Comparison of ENCODE assay signal across 22 cellular contexts in genomic region chr14:35822501-35822900, GRCh38.
"Had no signal": no experiment of that assay in that cellular context is flagged by ENCODE, and none has a peak within 500 bp of the region (broad histone marks: within the 10 kb centered on the region; RNA-seq: fewer than 3 reads in every experiment).

No MANE protein-coding gene starts in this region.

- H3K27me3 Mint-ChIP-seq: activated CD8-positive, alpha-beta memory T cell treated with anti-CD3 and anti-CD28 coated beads, Interleukin-2, amount 10 ng/mL, durations not matched to agents 7 days and 5 days had no signal

- H3K4me1 ChIP-seq: prostate gland had no signal

- ATAC-seq: activated CD8-positive, alpha-beta memory T cell treated with anti-CD3 and anti-CD28 coated beads, Interleukin-2, amount 10 ng/mL, durations not matched to agents 7 days and 5 days; activated CD8-positive, alpha-beta T cell treated with anti-CD3 and anti-CD28 coated beads, Interleukin-2, amount 10 ng/mL, durations not matched to agents 7 days and 5 days; activated naive CD4-positive, alpha-beta T cell treated with anti-CD3 and anti-CD28 coated beads, Interleukin-2, amount 50 U/mL, for 72 hours; activated T-cell treated with anti-CD3 and anti-CD28 coated beads, Interleukin-2, amount 50 U/mL, for 72 hours; gastrocnemius medialis; stimulated activated naive B cell treated with anti-CD40 and anti-IgM and Interleukin-4, amounts not matched to agents 10 μg/mL and 1 μg/mL and 100 μg/mL, for 72 hours had no signal

- DNase-seq: activated CD4-positive, CD25-positive, alpha-beta regulatory T cell treated with anti-CD3 and anti-CD28 coated beads, Interleukin-2, amount 50 U/mL, for 72 hours; activated CD8-positive, alpha-beta memory T cell treated with anti-CD3 and anti-CD28 coated beads, Interleukin-2, amount 10 ng/mL, durations not matched to agents 7 days and 5 days; activated naive CD4-positive, alpha-beta T cell; endodermal cell; gastrocnemius medialis; glutamatergic neuron; left ventricle myocardium inferior; ovary; retina; sigmoid colon; stimulated activated CD4-positive, alpha-beta T cell treated with anti-CD3 and anti-CD28 coated beads, Interleukin-2, amount 100 ng/mL, for 24 hours; stimulated activated naive B cell treated with anti-CD40 and anti-IgM and Interleukin-4, amounts not matched to agents 10 μg/mL and 1 μg/mL and 100 μg/mL, for 72 hours; stomach; tibial artery had no signal

- H3K9me3 Mint-ChIP-seq: activated CD4-positive, alpha-beta T cell treated with anti-CD3 and anti-CD28 coated beads, Interleukin-2, amount 10 ng/mL, durations not matched to agents 7 days and 5 days; activated naive CD4-positive, alpha-beta T cell treated with anti-CD3 and anti-CD28 coated beads, Interleukin-2, amount 50 U/mL, for 72 hours; activated T-cell treated with anti-CD3 and anti-CD28 coated beads, Interleukin-2, amount 50 U/mL, for 72 hours; endodermal cell; nephron; stimulated activated naive B cell treated with anti-CD40 and anti-IgM and Interleukin-4, amounts not matched to agents 10 μg/mL and 1 μg/mL and 100 μg/mL, for 72 hours had no signal

- H3K27me3 ChIP-seq: gastrocnemius medialis, ovary, sigmoid colon, stomach, tibial artery had no signal

- H3K36me3 Mint-ChIP-seq: activated CD8-positive, alpha-beta memory T cell treated with anti-CD3 and anti-CD28 coated beads, Interleukin-2, amount 10 ng/mL, durations not matched to agents 7 days and 5 days; stimulated activated naive B cell treated with anti-CD40 and anti-IgM and Interleukin-4, amounts not matched to agents 10 μg/mL and 1 μg/mL and 100 μg/mL, for 72 hours had no signal

- H3K27ac ChIP-seq: coronary artery, gastrocnemius medialis, left ventricle myocardium inferior, ovary, prostate gland, sigmoid colon, stomach, tibial artery had no signal

- H3K4me3 ChIP-seq: coronary artery, gastrocnemius medialis, left ventricle myocardium inferior, lung, ovary, prostate gland, sigmoid colon, stomach, tibial artery had no signal

- H3K36me3 ChIP-seq: gastrocnemius medialis, left ventricle myocardium inferior, ovary, prostate gland, sigmoid colon, stomach, tibial artery had no signal

- H3K9me3 ChIP-seq: gastrocnemius medialis, left ventricle myocardium inferior, ovary, prostate gland, sigmoid colon, stomach, tibial artery had no signal

- H3K4me3 Mint-ChIP-seq: activated CD4-positive, alpha-beta T cell treated with anti-CD3 and anti-CD28 coated beads, Interleukin-2, amount 10 ng/mL, durations not matched to agents 7 days and 5 days; activated CD8-positive, alpha-beta memory T cell treated with anti-CD3 and anti-CD28 coated beads, Interleukin-2, amount 10 ng/mL, durations not matched to agents 7 days and 5 days; activated CD8-positive, alpha-beta T cell treated with anti-CD3 and anti-CD28 coated beads, Interleukin-2, amount 10 ng/mL, durations not matched to agents 7 days and 5 days; activated T-cell treated with anti-CD3 and anti-CD28 coated beads, Interleukin-2, amount 50 U/mL, for 72 hours; endodermal cell; stimulated activated naive B cell treated with anti-CD40 and anti-IgM and Interleukin-4, amounts not matched to agents 10 μg/mL and 1 μg/mL and 100 μg/mL, for 72 hours had no signal

- H3K27ac Mint-ChIP-seq: activated CD4-positive, alpha-beta T cell treated with anti-CD3 and anti-CD28 coated beads, Interleukin-2, amount 10 ng/mL, durations not matched to agents 7 days and 5 days; activated CD8-positive, alpha-beta memory T cell treated with anti-CD3 and anti-CD28 coated beads, Interleukin-2, amount 10 ng/mL, durations not matched to agents 7 days and 5 days; activated CD8-positive, alpha-beta T cell treated with anti-CD3 and anti-CD28 coated beads, Interleukin-2, amount 10 ng/mL, durations not matched to agents 7 days and 5 days; activated naive CD4-positive, alpha-beta T cell treated with anti-CD3 and anti-CD28 coated beads, Interleukin-2, amount 50 U/mL, for 72 hours; activated T-cell treated with anti-CD3 and anti-CD28 coated beads, Interleukin-2, amount 50 U/mL, for 72 hours; endodermal cell; nephron; stimulated activated naive B cell treated with anti-CD40 and anti-IgM and Interleukin-4, amounts not matched to agents 10 μg/mL and 1 μg/mL and 100 μg/mL, for 72 hours had no signal
